In genomic region chr22:21646608-21647590, GRCh38 we compare ENCODE assay signal across 8 cellular contexts.
A peak's percentile ranks its signal among the peaks of the same experiment; 100 is the strongest.
DNase-seq lines count a peak whose midpoint lies in the region; ATAC-seq, FAIRE-seq and TF ChIP-seq lines count a peak whose summit lies in the region.

No MANE protein-coding gene starts in this region.

- DNase-seq in AG04449 (ENCODE audit: low read depth, low spot score) (no peak), GM19239 (ENCODE audit: insufficient read length, low spot score) (no peak), NCI-H345 (lab: John Stamatoyannopoulos, UW) (peak; percentile 74), left kidney (ENCODE audit: low read depth, low spot score) (peak; percentile 94)
- peak; percentile 43 to 61 (median 52) for DNase-seq in activated CD4-positive, CD25-positive, alpha-beta regulatory T cell (lab: John Stamatoyannopoulos, UW)
- peak; percentile 77 for DNase-seq in central memory CD4-positive, alpha-beta T cell
- peak; percentile 48 to 63 (median 59) for DNase-seq in stimulated activated CD4-positive, alpha-beta T cell treated with anti-CD3 and anti-CD28 coated beads, TNF-alpha, amount 100 ng/mL, for 1 hour (ENCODE audit: low read depth in 3 of 3, low spot score in 1 of 3)

- CTCF ChIA-PET in AG04449 (lab: Yijun Ruan, JAX), result interaction anchor here (0.6 to 7.2 kb wide), 22 partner anchors 8 to 834 kb away, joined by 3 to 158 read pairs (median 4); partner anchors contain the start of genes CCDC116, PPIL2 and YDJC

- peak; percentile 96 for FAIRE-seq in GM19239 (lab: Jason Lieb, UNC)

- TF ChIP-seq CTCF in AG04449 (IDR thresholded peaks at IDR 0.05; ENCODE audit: insufficient read depth, low read length, missing control alignments), result peak; percentile 78

- no peak for ATAC-seq in GM18867 (IDR thresholded peaks at IDR 0.05; ENCODE audit: unreplicated experiment)

- no peak overlapping the region for H3K4me3 ChIP-seq in AG04449 (ENCODE audit: low read depth, low read length)

- POLR2A ChIA-PET in AG04449 (lab: Yijun Ruan, JAX), result interaction anchor here (0.6 to 0.9 kb wide), 2 partner anchors 293 to 761 kb away, joined by 3 read pairs; no protein-coding TSS in a partner anchor

Comparison
In these comparisons a context has a peak if more than half of its experiments do, and no peak if none do; other contexts are left out.
1. DNase-seq: peak in NCI-H345 (single experiment), activated CD4-positive, CD25-positive, alpha-beta regulatory T cell (4 of 4), central memory CD4-positive, alpha-beta T cell (single experiment), left kidney (single experiment) and stimulated activated CD4-positive, alpha-beta T cell treated with anti-CD3 and anti-CD28 coated beads, TNF-alpha, amount 100 ng/mL, for 1 hour (3 of 3); none in AG04449 (single experiment) and GM19239 (single experiment).